Comparison of ENCODE assay signal across 8 cellular contexts in the genomic region with DNA sequence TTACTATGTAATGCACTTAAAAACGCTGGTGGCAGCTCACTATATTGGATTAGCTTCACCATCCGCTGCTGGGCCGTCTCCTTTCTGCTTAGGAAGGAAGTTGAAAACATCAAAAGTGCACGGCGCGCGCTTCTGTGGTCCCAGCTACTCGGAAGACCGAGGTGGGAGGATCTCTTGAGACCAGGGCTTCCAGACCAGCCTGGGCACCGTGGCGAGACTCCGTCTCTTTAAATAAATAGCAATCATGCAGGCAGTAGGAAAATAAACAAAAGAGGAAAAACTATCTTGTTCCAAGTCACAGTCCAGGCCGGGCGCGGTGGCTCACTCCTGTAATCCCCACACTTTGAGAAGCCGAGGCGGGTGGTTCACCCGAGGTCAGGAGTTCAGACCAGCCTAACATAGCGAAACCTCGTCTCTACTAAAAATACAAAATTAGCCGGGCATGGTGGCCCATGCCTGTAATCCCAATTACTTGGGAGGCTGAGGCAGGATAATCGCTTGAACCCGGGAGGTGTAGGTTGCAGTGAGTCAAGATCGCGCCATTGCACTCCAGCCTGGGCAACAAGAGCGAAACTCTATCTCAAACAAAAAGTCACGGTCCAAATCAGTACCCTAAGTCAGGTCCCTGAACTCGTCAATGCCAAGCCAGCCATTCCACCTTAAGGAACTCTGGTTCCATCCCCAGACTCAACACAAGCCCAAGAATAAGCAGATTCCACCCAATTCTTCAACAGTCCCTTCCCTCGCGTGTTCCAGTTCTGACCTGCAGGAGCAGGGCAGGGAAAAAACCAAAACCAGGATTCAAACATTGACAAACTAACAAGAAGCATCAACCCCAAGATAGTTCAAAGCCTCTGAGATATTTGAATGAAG. TPM values are rescaled to one million over a fixed set of nuclear protein-coding genes. Genes with fewer than 3 reads are reported as not detected.
DNase-seq lines count a peak whose midpoint lies in the region; TF ChIP-seq lines count a peak whose summit lies in the region.

No MANE protein-coding gene starts in this region.

- H2BK15ac ChIP-seq in H9 (ENCODE audit: low read depth, low read length): no peak overlapping the region
- H2BK15ac ChIP-seq in mesenchymal stem cell (ENCODE audit: low read depth, poor library complexity, severe bottlenecking): no peak overlapping the region

- no peaks in the 10 kb centered on the region; the same call in 1 of the 2 replicates for H3K27me3 Mint-ChIP-seq in H9 (ENCODE audit: low read depth)
- H3K27me3 Mint-ChIP-seq in activated CD4-positive, alpha-beta memory T cell treated with anti-CD3 and anti-CD28 coated beads for 36 hours: no peaks in the 10 kb centered on the region

- no peak overlapping the region for H3K23ac ChIP-seq in H9 (ENCODE audit: insufficient read length, low read depth, low read length)
- H3K23ac ChIP-seq in mesenchymal stem cell (ENCODE audit: low read length in 2 of 2): no peak overlapping the region

- H3K36me3 Mint-ChIP-seq in H9 (ENCODE audit: insufficient read depth in 1 of 3, low read depth in 3 of 3): no peaks in the 10 kb centered on the region
- H3K36me3 Mint-ChIP-seq in activated CD4-positive, alpha-beta memory T cell treated with anti-CD3 and anti-CD28 coated beads for 36 hours: peaks cover 9% of the 10 kb centered on the region

- no peak overlapping the region for H2BK20ac ChIP-seq in H9 (ENCODE audit: low read depth, low read length, poor library complexity, severe bottlenecking)

- H2AK5ac ChIP-seq in H9 (ENCODE audit: insufficient read length, low read length) (no peak overlapping the region), mesenchymal stem cell (ENCODE audit: low read length, severe bottlenecking) (peak overlapping the region; percentile 69)

- no peak overlapping the region for H3K56ac ChIP-seq in H9 (ENCODE audit: insufficient read length, low read depth, low read length)

- CTCF ChIA-PET in activated CD4-positive, alpha-beta memory T cell treated with anti-CD3 and anti-CD28 coated beads for 36 hours (lab: Charles Lee): no interaction called here

- no CpG with 5 or more reads among the region's 30 CpGs for WGBS in H9 (ENCODE audit: extremely low coverage, insufficient read length, low lambda C conversion rate)
- 25% methylated on average over 30 of the region's 30 CpGs for WGBS in mesenchymal stem cell

- no peak overlapping the region for H3T11ph ChIP-seq in H9 (ENCODE audit: low read length)

- no peak overlapping the region for H2AFZ ChIP-seq in H9 (ENCODE audit: low read length)
- H2AFZ ChIP-seq in mesenchymal stem cell (ENCODE audit: low read depth, low read length): peak overlapping the region; percentile 92

- H2BK12ac ChIP-seq in H9 (ENCODE audit: insufficient read length, low read depth, low read length): no peak overlapping the region
- H2BK12ac ChIP-seq in mesenchymal stem cell (ENCODE audit: low read length in 2 of 2): no peak overlapping the region

- H3K4me2 ChIP-seq in H9 (ENCODE audit: insufficient read depth, insufficient read length, low read length) (peak overlapping the region; percentile 91), mesenchymal stem cell (ENCODE audit: low read length, poor library complexity, severe bottlenecking) (peak overlapping the region; percentile 95)

- intact Hi-C loops in activated CD4-positive, alpha-beta memory T cell treated with anti-CD3 and anti-CD28 coated beads for 36 hours (cut with micrococcal nuclease): loop anchor here (1.0 to 2.0 kb wide), 7 partner anchors 25 to 299 kb away; a partner anchor contains a TSS

- H3K4ac ChIP-seq in H9 (ENCODE audit: low read depth, low read length) (no peak overlapping the region), mesenchymal stem cell (ENCODE audit: low read depth in 1 of 2, low read length in 2 of 2) (peak overlapping the region; percentile 75 to 99)

- H3K27ac ChIP-seq in H9 (ENCODE audit: insufficient read length, low read depth, low read length): no peak overlapping the region
- peak overlapping the region; percentile 98 for H3K27ac ChIP-seq in mesenchymal stem cell (ENCODE audit: low read length, poor library complexity, severe bottlenecking)

- H4K8ac ChIP-seq in H9 (replicated peaks; ENCODE audit: insufficient read length, low read depth, low read length): no peak overlapping the region
- peak overlapping the region; percentile 98 for H4K8ac ChIP-seq in mesenchymal stem cell (ENCODE audit: low read length)

- H3K4me3 ChIP-seq in mesenchymal stem cell (ENCODE audit: insufficient read depth in 1 of 2, low read depth in 1 of 2, low read length in 2 of 2): peak overlapping the region; percentile 64 to 96

- peaks cover 8% of the 10 kb centered on the region for H3K23me2 ChIP-seq in H9 (ENCODE audit: insufficient read length, low read depth, low read length, poor library complexity, severe bottlenecking)

- peaks cover 11 to 13% of the 10 kb centered on the region in 2 experiments for H3K4me1 Mint-ChIP-seq in H9
- H3K4me1 Mint-ChIP-seq in activated CD4-positive, alpha-beta memory T cell treated with anti-CD3 and anti-CD28 coated beads for 36 hours (ENCODE audit: low read depth): peaks cover 24% of the 10 kb centered on the region

- DNase-seq in ELR (ENCODE audit: low read depth) (peak; percentile 67), H9 (peak; percentile 48), MV-4-11 (lab: John Stamatoyannopoulos, UW) (peak; percentile 59), mesenchymal stem cell (peak; percentile 78), D341Med (ENCODE audit: low spot score) (no peak)
- peak; percentile 79 for DNase-seq in activated CD4-positive, alpha-beta memory T cell treated with anti-CD3 and anti-CD28 coated beads for 36 hours
- peak; percentile 47 for DNase-seq in effector CD8-positive, alpha-beta T cell (lab: John Stamatoyannopoulos, UW)
- DNase-seq in stimulated activated CD8-positive, alpha-beta memory T cell treated with anti-CD3 and anti-CD28 coated beads, Interleukin-15, amount 100 ng/mL, for 24 hours (ENCODE audit: low read depth): peak; percentile 26

- H4K91ac ChIP-seq in H9 (ENCODE audit: insufficient read length, low read depth, low read length) (no peak overlapping the region), mesenchymal stem cell (ENCODE audit: low read length) (peak overlapping the region; percentile 83)

- no peaks in the 10 kb centered on the region for H3K79me1 ChIP-seq in H9 (ENCODE audit: insufficient read depth, low read depth, low read length, poor library complexity, severe bottlenecking)
- peaks cover 4% of the 10 kb centered on the region for H3K79me1 ChIP-seq in mesenchymal stem cell (replicated peaks; ENCODE audit: low read length, poor library complexity, severe bottlenecking)

- H3K27me3 ChIP-seq in H9 (ENCODE audit: insufficient read depth, low read length) (no peaks in the 10 kb centered on the region), mesenchymal stem cell (ENCODE audit: control insufficient read depth in 1 of 2, insufficient read depth in 1 of 2, low read length in 2 of 2) (no peaks in the 10 kb centered on the region)

- H4K20me1 ChIP-seq in H9 (ENCODE audit: control insufficient read depth, insufficient read depth, insufficient read length): no peaks in the 10 kb centered on the region

- no peak overlapping the region for H3K14ac ChIP-seq in H9 (ENCODE audit: insufficient read depth, low read length)
- peak overlapping the region in 1 of 2 experiments; percentile 97 for H3K14ac ChIP-seq in mesenchymal stem cell (ENCODE audit: low read length in 2 of 2)

- no peaks in the 10 kb centered on the region for H3K79me2 ChIP-seq in H9 (ENCODE audit: insufficient read depth, low read length)

- no peak overlapping the region for H2BK5ac ChIP-seq in H9 (ENCODE audit: insufficient read length, low read length)
- H2BK5ac ChIP-seq in mesenchymal stem cell (ENCODE audit: low read depth, low read length, poor library complexity, severe bottlenecking): peak overlapping the region; percentile 97

- H3K18ac ChIP-seq in H9 (ENCODE audit: insufficient read length, low read depth, low read length) (no peak overlapping the region), mesenchymal stem cell (ENCODE audit: low read depth in 1 of 2, low read length in 2 of 2) (peak overlapping the region; percentile 40 to 90)

- no peak overlapping the region for H4K5ac ChIP-seq in H9 (ENCODE audit: insufficient read length, low read depth, low read length)

- H3K9ac ChIP-seq in H9 (ENCODE audit: extremely low read depth, insufficient read length, low read length) (peak overlapping the region; percentile 79), mesenchymal stem cell (ENCODE audit: low read length) (peak overlapping the region; percentile 99)

- H3K4me1 ChIP-seq in H9 (ENCODE audit: insufficient read depth, low read length) (no peaks in the 10 kb centered on the region), mesenchymal stem cell (ENCODE audit: control insufficient read depth, insufficient read depth, low read depth, low read length) (peaks cover 5% of the 10 kb centered on the region)

- H3K27ac Mint-ChIP-seq in H9: peak overlapping the region; percentile 65 to 88 (median 86); a peak in 6 of 7 replicates
- H3K27ac Mint-ChIP-seq in activated CD4-positive, alpha-beta memory T cell treated with anti-CD3 and anti-CD28 coated beads for 36 hours: peak overlapping the region; percentile 89

- peaks cover 0 to 13% of the 10 kb centered on the region in 2 experiments for H3K36me3 ChIP-seq in mesenchymal stem cell (ENCODE audit: control insufficient read depth in 1 of 2, insufficient read depth in 2 of 2, low read depth in 1 of 2, low read length in 2 of 2)

- no peak overlapping the region for H2BK120ac ChIP-seq in H9 (ENCODE audit: low read depth, low read length, poor library complexity, severe bottlenecking)
- H2BK120ac ChIP-seq in mesenchymal stem cell (ENCODE audit: low read depth, low read length): peak overlapping the region; percentile 64

- peak; percentile 31; the same call in 2 of the 3 replicates for TF ChIP-seq CTCF in H9 (conservative IDR thresholded peaks at IDR 0.05)

- peak overlapping the region; percentile 91 to 94 for H3K4me3 Mint-ChIP-seq in H9
- H3K4me3 Mint-ChIP-seq in activated CD4-positive, alpha-beta memory T cell treated with anti-CD3 and anti-CD28 coated beads for 36 hours: peak overlapping the region; percentile 79

- H3K9me3 ChIP-seq in H9 (ENCODE audit: control insufficient read depth, low read depth, low read length): no peaks in the 10 kb centered on the region
- H3K9me3 ChIP-seq in mesenchymal stem cell (ENCODE audit: control insufficient read depth, low read length): no peaks in the 10 kb centered on the region

- no peaks in the 10 kb centered on the region; a peak in 1 of 5 replicates for H3K9me3 Mint-ChIP-seq in H9
- no peaks in the 10 kb centered on the region for H3K9me3 Mint-ChIP-seq in activated CD4-positive, alpha-beta memory T cell treated with anti-CD3 and anti-CD28 coated beads for 36 hours

- POLR2A ChIA-PET in activated CD4-positive, alpha-beta memory T cell treated with anti-CD3 and anti-CD28 coated beads for 36 hours (lab: Charles Lee): interaction anchor here (0.5 to 1.3 kb wide), 4 partner anchors 72 to 300 kb away, joined by 3 to 10 read pairs (median 6); a partner anchor contains a TSS

RNA-seq across cellular contexts. Expression of a gene that starts 1.0 kb away (rescaled TPM):
- total RNA-seq in H9 (2021): 7.6 TPM in 2 replicates
- 10 to 100 TPM; 14.1 to 15.3 TPM for total RNA-seq in activated CD4-positive, alpha-beta memory T cell treated with anti-CD3 and anti-CD28 coated beads for 36 hours
- 8.6 TPM for polyA plus RNA-seq in mesenchymal stem cell (2013, experiment 1 of 2)
- 8.0 TPM for polyA plus RNA-seq in mesenchymal stem cell (2013, experiment 2 of 2)
